Comparison of ENCODE assay signal across 1 cellular context in the genomic region with DNA sequence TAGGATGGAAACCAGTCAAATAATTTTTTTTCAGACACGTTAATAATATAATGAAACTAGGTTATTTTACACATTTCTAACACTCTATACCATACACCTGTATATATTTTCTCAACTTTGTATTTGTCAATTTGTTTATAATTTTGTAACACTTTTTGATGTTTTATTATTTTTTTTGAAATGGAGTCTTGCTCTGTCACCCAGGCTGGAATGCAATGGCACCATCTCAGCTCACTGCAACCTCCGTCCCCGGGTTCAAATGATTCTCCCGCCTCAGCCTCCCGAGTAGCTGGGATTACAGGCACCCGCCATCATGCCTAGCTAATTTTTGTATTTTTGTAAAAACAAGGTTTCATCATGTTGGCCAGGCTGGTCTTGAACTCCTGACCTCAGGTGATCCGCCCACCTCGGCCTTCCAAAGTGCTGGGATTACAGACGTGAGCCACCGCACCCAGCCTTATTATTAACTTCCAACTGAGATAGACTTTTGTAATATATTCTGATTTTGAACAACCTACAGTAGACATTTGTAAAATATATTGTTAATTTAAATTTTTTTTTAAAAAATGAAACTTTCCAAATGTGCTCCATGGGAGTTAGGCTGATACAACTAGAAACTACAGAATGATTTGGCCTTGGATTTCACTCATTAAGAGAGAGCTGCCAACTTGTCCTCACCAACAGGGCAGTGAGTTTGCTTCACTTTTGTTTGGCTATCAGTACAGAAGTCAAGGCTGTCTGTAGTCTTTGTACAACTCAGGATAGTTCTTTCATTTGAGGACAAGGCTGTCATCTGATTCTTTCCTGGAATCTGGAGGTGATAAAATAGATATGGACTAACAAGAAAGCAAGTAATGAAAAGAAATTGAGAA.
TF ChIP-seq lines count a peak whose summit lies in the region.

No MANE protein-coding gene starts in this region.

TF ChIP-seq in HepG2, 621 proteins besides CTCF, POLR2A, EP300 and RAD21 (continued from another document and continues in another):
- TF ChIP-seq SOX5 (CRISPR knock-in tag; IDR thresholded peaks at IDR 0.05; ENCODE audit: borderline replicate concordance) (peak; percentile 67; the same call in 1 of the 2 replicates), ZNF496 (CRISPR knock-in tag; IDR thresholded peaks at IDR 0.05; ENCODE audit: insufficient replicate concordance) (no peak), ZNF142 (CRISPR knock-in tag; IDR thresholded peaks at IDR 0.05) (0 out of 2 replicates have a peak, but pooled peaks have one; percentile 19), ZNF329 (CRISPR knock-in tag; IDR thresholded peaks at IDR 0.05; ENCODE audit: low read depth) (no peak), ZKSCAN5 (CRISPR knock-in tag; IDR thresholded peaks at IDR 0.05) (peak; percentile 93), HDAC2 (CRISPR knock-in tag; IDR thresholded peaks at IDR 0.05) (peak; percentile 85), NR3C1 (CRISPR knock-in tag; IDR thresholded peaks at IDR 0.05) (no peak), RXRB (CRISPR knock-in tag; IDR thresholded peaks at IDR 0.05; ENCODE audit: borderline replicate concordance) (peak; percentile 94), ZNF256 (CRISPR knock-in tag; conservative IDR thresholded peaks at IDR 0.05) (no peak), ZBTB20 (CRISPR knock-in tag; IDR thresholded peaks at IDR 0.05; ENCODE audit: borderline replicate concordance, low read depth) (no peak), ZNF225 (CRISPR knock-in tag; IDR thresholded peaks at IDR 0.05) (no peak), KDM4B (CRISPR knock-in tag; IDR thresholded peaks at IDR 0.05) (no peak), PATZ1 (CRISPR knock-in tag; IDR thresholded peaks at IDR 0.05) (no peak), DMAP1 (CRISPR knock-in tag; IDR thresholded peaks at IDR 0.05) (no peak; the same call in 1 of the 2 replicates), PRDM10 (CRISPR knock-in tag; IDR thresholded peaks at IDR 0.05; ENCODE audit: low read depth) (no peak), FOXC1 (CRISPR knock-in tag; IDR thresholded peaks at IDR 0.05; ENCODE audit: borderline replicate concordance) (0 out of 2 replicates have a peak, but pooled peaks have one; percentile 26), NCOR1 (IDR thresholded peaks at IDR 0.05; ENCODE audit: borderline replicate concordance, low read length) (peak; percentile 54; the same call in 1 of the 2 replicates), HNRNPK (IDR thresholded peaks at IDR 0.05; ENCODE audit: low read depth, low read length, poor library complexity, severe bottlenecking) (no peak), SAFB2 (CRISPR knock-in tag; IDR thresholded peaks at IDR 0.05; ENCODE audit: borderline replicate concordance, low read depth) (no peak), ZNF83 (CRISPR knock-in tag; IDR thresholded peaks at IDR 0.05; ENCODE audit: borderline replicate concordance) (no peak), BORCS8-MEF2B (CRISPR knock-in tag; IDR thresholded peaks at IDR 0.05) (peak; percentile 10; the same call in 1 of the 2 replicates), HMG20B (CRISPR knock-in tag; conservative IDR thresholded peaks at IDR 0.05) (no peak), REST (IDR thresholded peaks at IDR 0.05; ENCODE audit: borderline replicate concordance in 1 of 2, low read depth in 1 of 2, low read length in 2 of 2) (peak in 1 of 2 experiments; percentile 34; a peak in 1 of 4 replicates)
- TF ChIP-seq, protein P1, sequence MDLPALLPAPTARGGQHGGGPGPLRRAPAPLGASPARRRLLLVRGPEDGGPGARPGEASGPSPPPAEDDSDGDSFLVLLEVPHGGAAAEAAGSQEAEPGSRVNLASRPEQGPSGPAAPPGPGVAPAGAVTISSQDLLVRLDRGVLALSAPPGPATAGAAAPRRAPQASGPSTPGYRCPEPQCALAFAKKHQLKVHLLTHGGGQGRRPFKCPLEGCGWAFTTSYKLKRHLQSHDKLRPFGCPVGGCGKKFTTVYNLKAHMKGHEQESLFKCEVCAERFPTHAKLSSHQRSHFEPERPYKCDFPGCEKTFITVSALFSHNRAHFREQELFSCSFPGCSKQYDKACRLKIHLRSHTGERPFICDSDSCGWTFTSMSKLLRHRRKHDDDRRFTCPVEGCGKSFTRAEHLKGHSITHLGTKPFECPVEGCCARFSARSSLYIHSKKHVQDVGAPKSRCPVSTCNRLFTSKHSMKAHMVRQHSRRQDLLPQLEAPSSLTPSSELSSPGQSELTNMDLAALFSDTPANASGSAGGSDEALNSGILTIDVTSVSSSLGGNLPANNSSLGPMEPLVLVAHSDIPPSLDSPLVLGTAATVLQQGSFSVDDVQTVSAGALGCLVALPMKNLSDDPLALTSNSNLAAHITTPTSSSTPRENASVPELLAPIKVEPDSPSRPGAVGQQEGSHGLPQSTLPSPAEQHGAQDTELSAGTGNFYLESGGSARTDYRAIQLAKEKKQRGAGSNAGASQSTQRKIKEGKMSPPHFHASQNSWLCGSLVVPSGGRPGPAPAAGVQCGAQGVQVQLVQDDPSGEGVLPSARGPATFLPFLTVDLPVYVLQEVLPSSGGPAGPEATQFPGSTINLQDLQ (CRISPR knock-in tag; IDR thresholded peaks at IDR 0.05) = no peak
- TF ChIP-seq, protein P2, sequence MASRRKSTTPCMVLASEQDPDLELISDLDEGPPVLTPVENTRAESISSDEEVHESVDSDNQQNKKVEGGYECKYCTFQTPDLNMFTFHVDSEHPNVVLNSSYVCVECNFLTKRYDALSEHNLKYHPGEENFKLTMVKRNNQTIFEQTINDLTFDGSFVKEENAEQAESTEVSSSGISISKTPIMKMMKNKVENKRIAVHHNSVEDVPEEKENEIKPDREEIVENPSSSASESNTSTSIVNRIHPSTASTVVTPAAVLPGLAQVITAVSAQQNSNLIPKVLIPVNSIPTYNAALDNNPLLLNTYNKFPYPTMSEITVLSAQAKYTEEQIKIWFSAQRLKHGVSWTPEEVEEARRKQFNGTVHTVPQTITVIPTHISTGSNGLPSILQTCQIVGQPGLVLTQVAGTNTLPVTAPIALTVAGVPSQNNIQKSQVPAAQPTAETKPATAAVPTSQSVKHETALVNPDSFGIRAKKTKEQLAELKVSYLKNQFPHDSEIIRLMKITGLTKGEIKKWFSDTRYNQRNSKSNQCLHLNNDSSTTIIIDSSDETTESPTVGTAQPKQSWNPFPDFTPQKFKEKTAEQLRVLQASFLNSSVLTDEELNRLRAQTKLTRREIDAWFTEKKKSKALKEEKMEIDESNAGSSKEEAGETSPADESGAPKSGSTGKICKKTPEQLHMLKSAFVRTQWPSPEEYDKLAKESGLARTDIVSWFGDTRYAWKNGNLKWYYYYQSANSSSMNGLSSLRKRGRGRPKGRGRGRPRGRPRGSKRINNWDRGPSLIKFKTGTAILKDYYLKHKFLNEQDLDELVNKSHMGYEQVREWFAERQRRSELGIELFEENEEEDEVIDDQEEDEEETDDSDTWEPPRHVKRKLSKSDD (CRISPR knock-in tag; IDR thresholded peaks at IDR 0.05; ENCODE audit: low read depth) = no peak
